In genomic region chr1:1819762-1820161, GRCh38 we compare ENCODE assay signal across 26 cellular contexts. TPM values are rescaled to one million over a fixed set of nuclear protein-coding genes. Genes with fewer than 3 reads are reported as not detected.
DNase-seq lines count a peak whose midpoint lies in the region; ATAC-seq, FAIRE-seq and TF ChIP-seq lines count a peak whose summit lies in the region.
"Had no signal": no experiment of that assay in that cellular context is flagged by ENCODE, and none has a peak within 500 bp of the region (broad histone marks: within the 10 kb centered on the region; RNA-seq: fewer than 3 reads in every experiment).

No MANE protein-coding gene starts in this region.

- no peaks in the 10 kb centered on the region for H4K20me1 ChIP-seq in HepG2 (ENCODE audit: insufficient read depth, low read length)

- no peak overlapping the region for H3K4me2 ChIP-seq in HepG2 (ENCODE audit: low read depth, low read length)

- ATAC-seq in HepG2, result no peak
- no peak for ATAC-seq in right lobe of liver
- ATAC-seq in upper lobe of right lung, result no peak
- ATAC-seq: HCT116 had no signal

- TF ChIP-seq RAD21 in HepG2 (CRISPR knock-in tag; IDR thresholded peaks at IDR 0.05), result no peak

- BruUV-seq in HepG2 (replicated peaks; lab: Mats Ljungman, UMichigan), result no TSS peak

- in situ Hi-C loops in HepG2 (cut with HindIII; ENCODE audit: extremely low pct_ligation_motif_present, low pct_unique_long_range_greater_than_20kb), result no loop called here

- DNase-seq in HepG2 (ENCODE audit: low spot score) (no peak), right lobe of liver (no peak), progenitor cell of endocrine pancreas (ENCODE audit: low spot score, unreplicated experiment) (no peak), upper lobe of right lung (peak; percentile 30), H54 (ENCODE audit: insufficient read length, low spot score) (no peak), NCI-H524 treated with DMSO at 0.1 percent for 48 hours (lab: John Stamatoyannopoulos, UW) (no peak)
- DNase-seq in activated T-helper 1 cell treated with anti-CD3 and anti-CD28 coated beads, Interleukin-12 subunit alpha, Interleukin-12 subunit beta, Interleukin-2, Interleukin-4 antibody, amounts not matched to agents 30 ng/mL and 10 ng/mL and 1 ng/mL, durations not matched to agents 14 hours and 24 hours and 36 hours (ENCODE audit: low spot score), result no peak
- no peak for DNase-seq in stimulated activated CD4-positive, alpha-beta T cell treated with anti-CD3 and anti-CD28 coated beads, Interleukin-4, amount 100 ng/mL, for 1 hour
- DNase-seq: 8988T; BE2C; C1 segment of cervical spinal cord; CD4-positive, CD25-positive, alpha-beta regulatory T cell; CD8-positive, alpha-beta memory T cell; COR-L47; DMS 273 treated with DMSO at 0.1 percent for 48 hours; DMS53; DND-41; GM23248; H7; HFFc6 had no signal

- H3K27ac ChIP-seq in HepG2 (ENCODE audit: extremely low read length, insufficient read depth, low read length) (no peak overlapping the region), right lobe of liver (no peak overlapping the region), upper lobe of right lung (no peak overlapping the region)
- H3K27ac ChIP-seq: GM23248 had no signal

- CTCF ChIA-PET in HepG2 (lab: Yijun Ruan, JAX; ENCODE audit: low intra/inter-chr PET ratio, low total read pairs), result no interaction called here

- H3K4me3 Mint-ChIP-seq in activated T-helper 1 cell treated with anti-CD3 and anti-CD28 coated beads, Interleukin-12 subunit alpha, Interleukin-12 subunit beta, Interleukin-2, Interleukin-4 antibody, amounts not matched to agents 30 ng/mL and 10 ng/mL and 1 ng/mL, durations not matched to agents 14 hours and 24 hours and 36 hours, result no peak overlapping the region
- H3K4me3 Mint-ChIP-seq in progenitor cell of endocrine pancreas (ENCODE audit: low read depth), result no peak overlapping the region
- H3K4me3 Mint-ChIP-seq: CD4-positive, CD25-positive, alpha-beta regulatory T cell; CD8-positive, alpha-beta memory T cell; HFFc6; IgD-negative memory B cell had no signal

- FAIRE-seq in HepG2 (lab: Jason Lieb, UNC) (no peak), H54 (lab: Jason Lieb, UNC) (no peak)
- FAIRE-seq: G401.6, GM12891, GM19239, HTR-8/SVneo had no signal

- H3K4me1 ChIP-seq in HepG2 (ENCODE audit: insufficient read depth, low read length) (no peaks in the 10 kb centered on the region), right lobe of liver (no peaks in the 10 kb centered on the region), upper lobe of right lung (no peaks in the 10 kb centered on the region)
- H3K4me1 ChIP-seq: BE2C had no signal

- no peak overlapping the region for H2AFZ ChIP-seq in HepG2 (ENCODE audit: low read length)
- H2AFZ ChIP-seq: GM23248 had no signal

- H3K4me3 ChIP-seq in HepG2 (replicated peaks in 1 of 3; ENCODE audit: insufficient read depth in 1 of 3, low read depth in 2 of 3, low read length in 3 of 3), result no peak overlapping the region
- no peak overlapping the region for H3K4me3 ChIP-seq in right lobe of liver
- H3K4me3 ChIP-seq in upper lobe of right lung, result no peak overlapping the region
- H3K4me3 ChIP-seq: GM23248 had no signal

- H3K79me2 ChIP-seq in HepG2 (ENCODE audit: insufficient read depth, low read length), result peaks cover 1% of the 10 kb centered on the region

- WGBS in HepG2 (ENCODE audit: low lambda C conversion rate), result 95% methylated on average over 6 of the region's 6 CpGs
- 100% methylated on average over 3 of the region's 6 CpGs for WGBS in right lobe of liver (ENCODE audit: insufficient coverage, low coverage, low lambda C conversion rate, missing lambda C conversion rate)

- H3K36me3 ChIP-seq in HepG2 (replicated peaks in 1 of 2; ENCODE audit: control insufficient read depth in 1 of 2, insufficient read depth in 2 of 2, low read length in 2 of 2) (peaks cover 24 to 65% of the 10 kb centered on the region in 2 experiments), right lobe of liver (peaks cover 0 to 28% (median 12%) of the 10 kb centered on the region in 4 donors), upper lobe of right lung (peaks cover 65% of the 10 kb centered on the region)

- peaks cover 11% of the 10 kb centered on the region for H3K4me1 Mint-ChIP-seq in activated T-helper 1 cell treated with anti-CD3 and anti-CD28 coated beads, Interleukin-12 subunit alpha, Interleukin-12 subunit beta, Interleukin-2, Interleukin-4 antibody, amounts not matched to agents 30 ng/mL and 10 ng/mL and 1 ng/mL, durations not matched to agents 14 hours and 24 hours and 36 hours (ENCODE audit: low read depth)
- no peaks in the 10 kb centered on the region for H3K4me1 Mint-ChIP-seq in progenitor cell of endocrine pancreas (ENCODE audit: low read depth)

- peak overlapping the region; percentile 18 for H3K27ac Mint-ChIP-seq in activated T-helper 1 cell treated with anti-CD3 and anti-CD28 coated beads, Interleukin-12 subunit alpha, Interleukin-12 subunit beta, Interleukin-2, Interleukin-4 antibody, amounts not matched to agents 30 ng/mL and 10 ng/mL and 1 ng/mL, durations not matched to agents 14 hours and 24 hours and 36 hours
- H3K27ac Mint-ChIP-seq in progenitor cell of endocrine pancreas, result peak overlapping the region; percentile 41
- H3K27ac Mint-ChIP-seq: CD4-positive, CD25-positive, alpha-beta regulatory T cell; HFFc6 had no signal

- no peak for TF ChIP-seq EP300 in HepG2 (IDR thresholded peaks at IDR 0.05; ENCODE audit: low read depth in 2 of 2, low read length in 2 of 2)
- TF ChIP-seq EP300 in HepG2 (CRISPR knock-in tag; IDR thresholded peaks at IDR 0.05; ENCODE audit: borderline replicate concordance), result no peak

- H3K9ac ChIP-seq in HepG2 (ENCODE audit: insufficient read depth, low read depth, low read length), result no peak overlapping the region
- H3K9ac ChIP-seq: GM23248 had no signal

- intact Hi-C loops in HepG2 (cut with micrococcal nuclease; ENCODE audit: unreplicated experiment), result no loop called here
- intact Hi-C loops in right lobe of liver (cut with DNase I), result no loop called here
- intact Hi-C loops in activated T-helper 1 cell treated with anti-CD3 and anti-CD28 coated beads, Interleukin-12 subunit alpha, Interleukin-12 subunit beta, Interleukin-2, Interleukin-4 antibody, amounts not matched to agents 30 ng/mL and 10 ng/mL and 1 ng/mL, durations not matched to agents 14 hours and 24 hours and 36 hours (cut with micrococcal nuclease), result loop anchor here (5.0 kb wide), 1 partner anchor 42 kb away; the partner anchor contains the start of gene NADK
- intact Hi-C loops in upper lobe of right lung (cut with DNase I), result no loop called here

- TF ChIP-seq POLR2A in HepG2 (IDR thresholded peaks at IDR 0.05; ENCODE audit: insufficient read depth in 1 of 2, low read depth in 2 of 2, low read length in 2 of 2) (no peak), right lobe of liver (IDR thresholded peaks at IDR 0.05) (no peak), H54 (IDR thresholded peaks at IDR 0.05; ENCODE audit: low read depth, low read length) (no peak)

- peaks cover 36% of the 10 kb centered on the region for H3K36me3 Mint-ChIP-seq in activated T-helper 1 cell treated with anti-CD3 and anti-CD28 coated beads, Interleukin-12 subunit alpha, Interleukin-12 subunit beta, Interleukin-2, Interleukin-4 antibody, amounts not matched to agents 30 ng/mL and 10 ng/mL and 1 ng/mL, durations not matched to agents 14 hours and 24 hours and 36 hours (ENCODE audit: low read depth)
- peaks cover 23% of the 10 kb centered on the region for H3K36me3 Mint-ChIP-seq in progenitor cell of endocrine pancreas (ENCODE audit: insufficient read depth)
- H3K36me3 Mint-ChIP-seq: IgD-negative memory B cell had no signal

- H3K27me3 Mint-ChIP-seq in activated T-helper 1 cell treated with anti-CD3 and anti-CD28 coated beads, Interleukin-12 subunit alpha, Interleukin-12 subunit beta, Interleukin-2, Interleukin-4 antibody, amounts not matched to agents 30 ng/mL and 10 ng/mL and 1 ng/mL, durations not matched to agents 14 hours and 24 hours and 36 hours (ENCODE audit: insufficient read depth), result no peaks in the 10 kb centered on the region
- no peaks in the 10 kb centered on the region for H3K27me3 Mint-ChIP-seq in progenitor cell of endocrine pancreas
- H3K27me3 Mint-ChIP-seq: CD4-positive, CD25-positive, alpha-beta regulatory T cell; IgD-negative memory B cell had no signal

- POLR2A ChIA-PET in HepG2 (lab: Yijun Ruan, JAX), result no interaction called here

- H3K9me3 Mint-ChIP-seq in activated T-helper 1 cell treated with anti-CD3 and anti-CD28 coated beads, Interleukin-12 subunit alpha, Interleukin-12 subunit beta, Interleukin-2, Interleukin-4 antibody, amounts not matched to agents 30 ng/mL and 10 ng/mL and 1 ng/mL, durations not matched to agents 14 hours and 24 hours and 36 hours, result no peaks in the 10 kb centered on the region
- no peaks in the 10 kb centered on the region for H3K9me3 Mint-ChIP-seq in progenitor cell of endocrine pancreas (ENCODE audit: low read depth)
- H3K9me3 Mint-ChIP-seq: CD4-positive, CD25-positive, alpha-beta regulatory T cell; CD8-positive, alpha-beta memory T cell; HFFc6; IgD-negative memory B cell had no signal

- H3K27me3 ChIP-seq in HepG2 (ENCODE audit: control insufficient read depth in 1 of 2, insufficient read depth in 2 of 2, low read length in 2 of 2), result no peaks in the 10 kb centered on the region
- no peaks in the 10 kb centered on the region for H3K27me3 ChIP-seq in right lobe of liver
- H3K27me3 ChIP-seq in upper lobe of right lung, result no peaks in the 10 kb centered on the region
- H3K27me3 ChIP-seq: BE2C had no signal

- TF ChIP-seq CTCF in HepG2 (CRISPR knock-in tag; IDR thresholded peaks at IDR 0.05), result no peak
- no peak for TF ChIP-seq CTCF in right lobe of liver (IDR thresholded peaks at IDR 0.05)
- TF ChIP-seq CTCF in progenitor cell of endocrine pancreas (IDR thresholded peaks at IDR 0.05; ENCODE audit: unreplicated experiment), result no peak
- no peak for TF ChIP-seq CTCF in upper lobe of right lung (IDR thresholded peaks at IDR 0.05)

- H3K9me3 ChIP-seq in HepG2 (ENCODE audit: low read length) (no peaks in the 10 kb centered on the region), right lobe of liver (no peaks in the 10 kb centered on the region), upper lobe of right lung (no peaks in the 10 kb centered on the region)
- H3K9me3 ChIP-seq: BE2C had no signal

RNA-seq across cellular contexts. Expression of gene NADK, which starts 41.5 kb away (rescaled TPM):
- 47.6 and 60.1 TPM in 2 replicates for total RNA-seq in HepG2 (2016; rRNA removed; fragmentation: Illumina TruSeq; extraction: Trizol)
- total RNA-seq in HepG2 (2016; cell fraction: cytosol; rRNA removed; fragmentation: Illumina TruSeq; extraction: Trizol; ENCODE audit: low read depth), result 29.8 and 30.8 TPM in 2 replicates
- total RNA-seq in HepG2 (2016; cell fraction: insoluble cytoplasmic fraction; rRNA removed; fragmentation: Illumina TruSeq; extraction: Trizol), result 38.7 and 62.4 TPM in 2 replicates
- 61.8 and 69.8 TPM in 2 replicates for total RNA-seq in HepG2 (2016; cell fraction: membrane; rRNA removed; fragmentation: Illumina TruSeq; extraction: Trizol)
- 56.0 and 58.2 TPM in 2 replicates for total RNA-seq in HepG2 (2016; cell fraction: nucleus; rRNA removed; fragmentation: Illumina TruSeq; extraction: Trizol)
- 56.6 and 74.9 TPM in 2 replicates for polyA plus RNA-seq in HepG2 (2011; rRNA removed)
- 44.7 and 49.3 TPM in 2 replicates for polyA plus RNA-seq in HepG2 (2011; cell fraction: cytosol; rRNA removed)
- 195 and 220 TPM in 2 replicates for polyA plus RNA-seq in HepG2 (2011; cell fraction: nucleus; rRNA removed)
- 34.7 and 51.8 TPM in 2 replicates for polyA plus RNA-seq in HepG2 (2012)
- polyA plus RNA-seq in HepG2 (2016; cell fraction: cytosol; fragmentation: Illumina TruSeq; extraction: Trizol; ENCODE audit: low read depth), result 30.4 and 32.6 TPM in 2 replicates
- 44.6 and 56.1 TPM in 2 replicates for polyA plus RNA-seq in HepG2 (2016; cell fraction: insoluble cytoplasmic fraction; fragmentation: Illumina TruSeq; extraction: Trizol; ENCODE audit: low read depth)
- polyA plus RNA-seq in HepG2 (2016; cell fraction: membrane; fragmentation: Illumina TruSeq; extraction: Trizol; ENCODE audit: low read depth), result 62.4 and 63.0 TPM in 2 replicates
- polyA plus RNA-seq in HepG2 (2016; cell fraction: nucleus; fragmentation: Illumina TruSeq; extraction: Trizol; ENCODE audit: insufficient read depth, low read depth), result 149 and 161 TPM in 2 replicates
- 59.5 and 61.8 TPM in 2 replicates for polyA minus RNA-seq in HepG2 (2011; rRNA and poly(A)+ RNA removed; ENCODE audit: low replicate concordance)
- polyA minus RNA-seq in HepG2 (2011; cell fraction: cytosol; rRNA and poly(A)+ RNA removed), result 27.9 and 28.0 TPM in 2 replicates
- 37.6 and 42.4 TPM in 2 replicates for polyA minus RNA-seq in HepG2 (2011; cell fraction: nucleus; rRNA and poly(A)+ RNA removed)
- total RNA-seq in right lobe of liver, result 100 to 1,000 TPM in 3 of 6 experiments, 10 to 100 TPM in 3; 80.3 to 143 (median 100) TPM
- 95.5 and 96.8 TPM in 2 replicates for total RNA-seq in activated T-helper 1 cell treated with anti-CD3 and anti-CD28 coated beads, Interleukin-12 subunit alpha, Interleukin-12 subunit beta, Interleukin-2, Interleukin-4 antibody, amounts not matched to agents 30 ng/mL and 10 ng/mL and 1 ng/mL, durations not matched to agents 14 hours and 24 hours and 36 hours
- total RNA-seq in progenitor cell of endocrine pancreas, result 86.6 and 87.8 TPM in 2 replicates
- 99.2 TPM for total RNA-seq in upper lobe of right lung
